In the genomic region with DNA sequence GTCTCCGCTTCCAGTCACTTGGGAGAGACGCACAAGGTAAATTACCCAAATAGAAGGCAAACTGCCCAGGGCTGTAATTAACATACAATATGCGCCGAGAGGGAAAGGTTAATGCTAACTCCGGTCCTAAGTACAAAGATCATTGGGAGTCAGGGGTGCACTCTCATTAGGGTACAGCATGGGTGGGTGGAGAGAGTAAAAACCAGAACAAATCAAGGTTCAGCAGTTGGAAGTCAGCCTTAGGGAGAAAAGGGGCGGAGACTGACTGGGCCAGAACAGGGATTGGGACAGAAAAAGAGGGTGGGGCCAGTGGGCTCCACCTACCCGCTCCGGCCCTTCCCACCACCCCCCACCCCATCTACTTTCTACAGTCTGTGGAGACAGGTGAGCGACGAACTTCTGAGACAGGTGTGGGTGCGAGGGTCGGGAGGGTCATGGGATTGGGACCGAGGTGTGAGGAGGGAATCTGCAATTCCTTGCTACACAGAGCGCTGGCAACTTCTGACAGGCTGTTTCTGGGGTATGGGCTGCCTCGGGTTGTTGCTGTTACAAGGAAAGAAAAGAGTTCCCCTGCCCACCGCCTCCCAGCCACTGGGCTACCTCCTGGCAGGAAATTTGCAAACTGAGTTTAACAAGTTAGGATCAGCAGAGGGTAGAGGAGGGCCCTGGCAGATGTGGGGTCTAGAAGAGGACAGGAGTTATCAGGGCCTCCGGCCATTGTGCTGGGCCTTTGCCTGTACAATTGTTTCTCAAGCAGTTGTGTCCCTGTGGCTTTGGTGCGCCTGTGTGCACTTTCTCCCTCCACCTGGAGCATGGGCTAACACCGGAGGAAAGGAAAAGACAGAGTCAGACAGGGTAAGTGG, we compare ENCODE assay signal across 9 cellular contexts. TPM values are rescaled to one million over a fixed set of nuclear protein-coding genes. Genes with fewer than 3 reads are reported as not detected.
DNase-seq lines count a peak whose midpoint lies in the region; FAIRE-seq and TF ChIP-seq lines count a peak whose summit lies in the region.
"Had no signal": no experiment of that assay in that cellular context is flagged by ENCODE, and none has a peak within 500 bp of the region (broad histone marks: within the 10 kb centered on the region; RNA-seq: fewer than 3 reads in every experiment).

A gene (plus strand): TSS at position 368 of the 863 bp plus-strand sequence. CDS start 1,000 bp downstream, outside the sequence.

- intact Hi-C loops in colonic mucosa (cut with DNase I), result no loop called here

- peak within 1 kb of the TSS; percentile 70 for H3K56ac ChIP-seq in mesendoderm (ENCODE audit: low read length)

- H3K9me3 ChIP-seq in BE2C, result no peaks in the 10 kb centered on the region
- H3K9me3 ChIP-seq in colonic mucosa, result no peaks in the 10 kb centered on the region
- H3K9me3 ChIP-seq in MM.1S (replicated peaks; ENCODE audit: insufficient read depth, low read length), result no peaks in the 10 kb centered on the region

- peak within 1 kb of the TSS; percentile 59 for H3K4me3 ChIP-seq in BE2C (ENCODE audit: low read depth, low read length)
- H3K4me3 ChIP-seq in colonic mucosa, result peak within 1 kb of the TSS; percentile 5
- no peak within 1 kb of the TSS for H3K4me3 ChIP-seq in mesendoderm (ENCODE audit: low read length)
- H3K4me3 ChIP-seq in MM.1S (ENCODE audit: low read length), result no peak within 1 kb of the TSS

- peak within 1 kb of the TSS; percentile 39 for H2AK5ac ChIP-seq in mesendoderm (ENCODE audit: low read length)

- H3F3A ChIP-seq in MM.1S (ENCODE audit: insufficient read depth, low read length), result no peaks in the 10 kb centered on the region

- H3K36me3 ChIP-seq in BE2C (no peaks in the 10 kb centered on the region), colonic mucosa (no peaks in the 10 kb centered on the region), mesendoderm (ENCODE audit: control insufficient read depth, insufficient read depth, low read length) (no peaks in the 10 kb centered on the region), MM.1S (replicated peaks; ENCODE audit: insufficient read depth, low read length) (no peaks in the 10 kb centered on the region)

- peaks cover 6% of the 10 kb centered on the region for H3K79me1 ChIP-seq in mesendoderm (ENCODE audit: low read length)

- no peak for TF ChIP-seq CTCF in BE2C (IDR thresholded peaks at IDR 0.05; ENCODE audit: low read depth, low read length)
- no peak for TF ChIP-seq CTCF in colonic mucosa (IDR thresholded peaks at IDR 0.05)
- no peak for TF ChIP-seq CTCF in MM.1S (IDR thresholded peaks at IDR 0.05; ENCODE audit: low read length)

- no peak within 1 kb of the TSS for H3K18ac ChIP-seq in mesendoderm (ENCODE audit: low read length)

- no peaks in the 10 kb centered on the region for H4K20me1 ChIP-seq in MM.1S (ENCODE audit: insufficient read depth, low read length)

- FAIRE-seq in frontal cortex (lab: Jason Lieb, UNC), result no peak

- H3K4me1 ChIP-seq in BE2C, result peaks cover 12% of the 10 kb centered on the region
- peaks cover 4% of the 10 kb centered on the region for H3K4me1 ChIP-seq in colonic mucosa
- peaks cover 13% of the 10 kb centered on the region for H3K4me1 ChIP-seq in mesendoderm (ENCODE audit: control insufficient read depth, low read depth, low read length)
- peaks cover 9% of the 10 kb centered on the region for H3K4me1 ChIP-seq in MM.1S (ENCODE audit: low read length)

- H3K4ac ChIP-seq in mesendoderm (ENCODE audit: low read depth, low read length), result no peak within 1 kb of the TSS

- H3K9ac ChIP-seq in colonic mucosa (ENCODE audit: low read depth in 2 of 2, low read length in 2 of 2), result peak within 1 kb of the TSS; percentile 46 to 94
- peak within 1 kb of the TSS; percentile 39 for H3K9ac ChIP-seq in mesendoderm (ENCODE audit: low read length)
- H3K9ac ChIP-seq in MM.1S (ENCODE audit: low read length), result no peak within 1 kb of the TSS

- no peak within 1 kb of the TSS for H2AFZ ChIP-seq in MM.1S (ENCODE audit: low read length)

- no peak within 1 kb of the TSS for H2BK15ac ChIP-seq in mesendoderm (replicated peaks; ENCODE audit: low read depth)

- H3K27ac ChIP-seq in colonic mucosa (peak within 1 kb of the TSS; percentile 80), mesendoderm (ENCODE audit: low read depth, low read length) (no peak within 1 kb of the TSS), MM.1S (ENCODE audit: low read length) (no peak within 1 kb of the TSS)

- H3K27me3 ChIP-seq in BE2C (no peaks in the 10 kb centered on the region), colonic mucosa (no peaks in the 10 kb centered on the region), mesendoderm (ENCODE audit: insufficient read depth, low read length, poor library complexity) (no peaks in the 10 kb centered on the region), MM.1S (replicated peaks; ENCODE audit: insufficient read depth, low read length) (no peaks in the 10 kb centered on the region)

- H3K9me2 ChIP-seq in MM.1S (replicated peaks; ENCODE audit: insufficient read depth, low read length), result no peaks in the 10 kb centered on the region

- no peak within 1 kb of the TSS for H4K5ac ChIP-seq in mesendoderm (ENCODE audit: low read length)

- no peak within 1 kb of the TSS for H2BK120ac ChIP-seq in mesendoderm (ENCODE audit: low read depth, low read length)

- DNase-seq in BE2C (peak; percentile 49), LoVo (ENCODE audit: low spot score) (peak; percentile 84), colonic mucosa (peak; percentile 85), mesendoderm (peak; percentile 82), NCI-H2081 (lab: John Stamatoyannopoulos, UW) (no peak), frontal cortex (ENCODE audit: low spot score in 2 of 2) (no peak), MM.1S (no peak), NCI-H2171 (lab: John Stamatoyannopoulos, UW) (no peak)
- DNase-seq: activated T-cell treated with anti-CD3 and anti-CD28 coated beads, Interleukin-2, amount 50 U/mL, for 4 hours had no signal

- H3K79me2 ChIP-seq in mesendoderm (ENCODE audit: control insufficient read depth, insufficient read depth, low read length) (peaks cover 13% of the 10 kb centered on the region), MM.1S (ENCODE audit: low read length) (peaks cover 16% of the 10 kb centered on the region)

- peak within 1 kb of the TSS; percentile 75 for H3K23ac ChIP-seq in mesendoderm (ENCODE audit: low read length)

- H4K8ac ChIP-seq in mesendoderm (ENCODE audit: low read depth, low read length), result no peak within 1 kb of the TSS

- WGBS in mesendoderm (ENCODE audit: extremely low coverage, insufficient coverage, low lambda C conversion rate), result no CpG with 5 or more reads among the region's 19 CpGs

- H2BK5ac ChIP-seq in mesendoderm (ENCODE audit: low read length), result no peak within 1 kb of the TSS

- H3K4me2 ChIP-seq in mesendoderm (ENCODE audit: low read length) (peak within 1 kb of the TSS; percentile 26), MM.1S (ENCODE audit: low read depth, low read length) (no peak within 1 kb of the TSS)

RNA-seq across cellular contexts. Expression of the gene that starts here (rescaled TPM):
- polyA plus RNA-seq in BE2C (2012; ENCODE audit: insufficient read depth, insufficient read length, low read depth), result 0.94 TPM
- 10 to 100 TPM; 18.4 to 27.2 TPM for total RNA-seq in colonic mucosa
- polyA plus RNA-seq in mesendoderm (2013, experiment 1 of 2), result 0.84 TPM
- polyA plus RNA-seq in mesendoderm (2013, experiment 2 of 2), result 1.4 TPM
- not detected for total RNA-seq in frontal cortex

Comparison
In these comparisons a context has a peak if more than half of its experiments do, and no peak if none do; other contexts are left out.
1. RNA of the gene that starts here (total RNA-seq): 18.4 to 27.2 TPM in colonic mucosa; not detected in frontal cortex (single experiment); every median in the first group is over 10 times any median in the second.
2. DNase-seq: peak in BE2C (single experiment), LoVo (single experiment), colonic mucosa (single experiment) and mesendoderm (single experiment); none in NCI-H2081 (0 of 2), frontal cortex (0 of 2), MM.1S (single experiment) and NCI-H2171 (single experiment).
3. H3K4me3 ChIP-seq: peak in BE2C (single experiment) and colonic mucosa (single experiment); none in mesendoderm (single experiment) and MM.1S (single experiment).